Comparison of ENCODE assay signal across 8 cellular contexts in genomic region chr19:55254625-55254977, GRCh38. TPM values are rescaled to one million over a fixed set of nuclear protein-coding genes. Genes with fewer than 3 reads are reported as not detected.
DNase-seq lines count a peak whose midpoint lies in the region; ATAC-seq, FAIRE-seq and TF ChIP-seq lines count a peak whose summit lies in the region.
"Had no signal": no experiment of that assay in that cellular context is flagged by ENCODE, and none has a peak within 500 bp of the region (broad histone marks: within the 10 kb centered on the region; RNA-seq: fewer than 3 reads in every experiment).

No MANE protein-coding gene starts in this region.

- H3K27ac Mint-ChIP-seq in endodermal cell, result peak overlapping the region; percentile 29

- peaks cover 9% of the 10 kb centered on the region for H3K36me3 ChIP-seq in endodermal cell (ENCODE audit: control insufficient read depth, insufficient read depth, low read length)
- no peaks in the 10 kb centered on the region for H3K36me3 ChIP-seq in small intestine (ENCODE audit: control insufficient read depth in 2 of 2, insufficient read depth in 2 of 2, low read length in 2 of 2)

- H3K4me3 Mint-ChIP-seq in endodermal cell, result no peak overlapping the region

- no peak for FAIRE-seq in GM12891 (lab: Jason Lieb, UNC)
- no peak for FAIRE-seq in small intestine (lab: Jason Lieb, UNC)

- no peaks in the 10 kb centered on the region for H3K9me3 Mint-ChIP-seq in endodermal cell

- H3K4me1 ChIP-seq in endodermal cell (ENCODE audit: control insufficient read depth, insufficient read depth, low read length) (peaks cover 11% of the 10 kb centered on the region), small intestine (ENCODE audit: control insufficient read depth in 2 of 2, insufficient read depth in 1 of 2, low read depth in 1 of 2, low read length in 1 of 2) (peaks cover 3 to 12% of the 10 kb centered on the region in 2 donors)

- H3K27ac ChIP-seq in endodermal cell (ENCODE audit: low read depth, low read length) (no peak overlapping the region), small intestine (ENCODE audit: low read depth in 1 of 2, low read length in 1 of 2) (peak overlapping the region; percentile 82 to 89)

- DNase-seq in GM12891 (ENCODE audit: insufficient read length, low spot score) (no peak), RPMI8226 (peak; percentile 20), endodermal cell (no peak), small intestine (no peak)

- TF ChIP-seq CTCF in endodermal cell (conservative IDR thresholded peaks at IDR 0.05), result no peak

- H3K9ac ChIP-seq in endodermal cell (ENCODE audit: extremely low read depth, low read length, poor library complexity, severe bottlenecking), result no peak overlapping the region

- no peaks in the 10 kb centered on the region for H3K27me3 ChIP-seq in endodermal cell (ENCODE audit: control insufficient read depth, insufficient read depth, low read length, poor library complexity, severe bottlenecking)
- no peaks in the 10 kb centered on the region for H3K27me3 ChIP-seq in small intestine (ENCODE audit: control insufficient read depth in 2 of 2, insufficient read depth in 2 of 2, low read length in 2 of 2)

- 0 out of 2 replicates have a peak, but pooled peaks have one; percentile 2 for TF ChIP-seq POLR2A in GM12891 (IDR thresholded peaks at IDR 0.05; ENCODE audit: low read depth, low read length)

- H3K4me1 Mint-ChIP-seq in endodermal cell, result peaks cover 41% of the 10 kb centered on the region

- H3K36me3 Mint-ChIP-seq in endodermal cell (ENCODE audit: low read depth), result peaks cover 3% of the 10 kb centered on the region

- WGBS in endodermal cell (ENCODE audit: insufficient coverage in 1 of 2, insufficient read length in 1 of 2), 2 experiments, result 86 to 95% methylated on average over 5 to 6 of the region's 6 CpGs
- WGBS in small intestine, 3 donors, result 48 to 70% (median 55%) methylated on average over 6 of the region's 6 CpGs

- ATAC-seq in HG03565 (IDR thresholded peaks at IDR 0.05; ENCODE audit: unreplicated experiment) (no peak), HG02970 (IDR thresholded peaks at IDR 0.05; ENCODE audit: low FRiP score, unreplicated experiment) (no peak), GM21529 (IDR thresholded peaks at IDR 0.05; ENCODE audit: unreplicated experiment) (no peak)
- ATAC-seq: right cardiac atrium had no signal

- no peak overlapping the region for H3K4me3 ChIP-seq in endodermal cell (ENCODE audit: low read length)
- H3K4me3 ChIP-seq in small intestine (ENCODE audit: low read depth in 1 of 2, low read length in 2 of 2), result peak overlapping the region in 1 of 2 donors; percentile 45

- no peaks in the 10 kb centered on the region for H3K27me3 Mint-ChIP-seq in endodermal cell (ENCODE audit: insufficient read depth)

- H3K9me3 ChIP-seq in endodermal cell (ENCODE audit: control insufficient read depth, low read length) (no peaks in the 10 kb centered on the region), small intestine (ENCODE audit: control insufficient read depth, low read depth) (no peaks in the 10 kb centered on the region)

TF ChIP-seq in GM12891, 5 proteins besides CTCF, POLR2A, EP300 and RAD21:
- TF ChIP-seq TAF1 (IDR thresholded peaks at IDR 0.05; ENCODE audit: low read depth, low read length), result no peak
- no peak for TF ChIP-seq SPI1 (IDR thresholded peaks at IDR 0.05; ENCODE audit: low read depth, low read length)
- no peak for TF ChIP-seq POLR2AphosphoS5 (IDR thresholded peaks at IDR 0.05; ENCODE audit: low read depth, low read length)
- TF ChIP-seq POU2F2 (IDR thresholded peaks at IDR 0.05; ENCODE audit: low read depth, low read length), result no peak
- no peak for TF ChIP-seq PAX5 (IDR thresholded peaks at IDR 0.05; ENCODE audit: insufficient read depth, low read length, severe bottlenecking)

RNA-seq across cellular contexts. Expression of gene PPP6R1, which starts 4.2 kb away (rescaled TPM):
- polyA plus RNA-seq in GM12891 (2012; ENCODE audit: low read depth, missing spikeins), result 60.0 TPM
- 10 to 100 TPM; 74.8 to 79.9 TPM for total RNA-seq in endodermal cell
- polyA plus RNA-seq in endodermal cell (2013, experiment 1 of 2), result 42.2 TPM
- 39.1 TPM for polyA plus RNA-seq in endodermal cell (2013, experiment 2 of 2)
- polyA plus RNA-seq in small intestine, result 10 to 100 TPM; 43.4 to 51.1 (median 46.7) TPM

RNA-seq across cellular contexts. Expression of gene HSPBP1, which starts 25.3 kb away (rescaled TPM):
- 11.8 TPM for polyA plus RNA-seq in GM12891 (2012; ENCODE audit: low read depth, missing spikeins)
- total RNA-seq in endodermal cell, result 10 to 100 TPM; 43.7 to 48.5 TPM
- polyA plus RNA-seq in endodermal cell (2013, experiment 1 of 2), result 38.6 TPM
- 41.3 TPM for polyA plus RNA-seq in endodermal cell (2013, experiment 2 of 2)
- polyA plus RNA-seq in small intestine, result 10 to 100 TPM; 25.9 to 61.9 (median 34.0) TPM

RNA-seq across cellular contexts. Expression of gene TMEM86B, which starts 26.0 kb away (rescaled TPM):
- polyA plus RNA-seq in GM12891 (2012; ENCODE audit: low read depth, missing spikeins), result 2.9 TPM
- total RNA-seq in endodermal cell, result 1 to 10 TPM; 2.9 to 5.9 TPM
- 4.9 TPM for polyA plus RNA-seq in endodermal cell (2013, experiment 1 of 2)
- 3.5 TPM for polyA plus RNA-seq in endodermal cell (2013, experiment 2 of 2)
- polyA plus RNA-seq in small intestine, result 100 to 1,000 TPM in 1 of 3 donors, 10 to 100 TPM in 2; 22.8 to 255 (median 76.7) TPM

RNA-seq across cellular contexts. Expression of gene BRSK1, which starts 29.2 kb away (rescaled TPM):
- 1.4 TPM for polyA plus RNA-seq in GM12891 (2012; ENCODE audit: low read depth, missing spikeins)
- total RNA-seq in endodermal cell, result 10 to 100 TPM; 75.9 to 91.4 TPM
- 53.5 TPM for polyA plus RNA-seq in endodermal cell (2013, experiment 1 of 2)
- polyA plus RNA-seq in endodermal cell (2013, experiment 2 of 2), result 51.8 TPM
- 1 to 10 TPM in 2 of 3 donors, under 1 TPM in 1; 0.22 to 2.7 (median 2.7) TPM for polyA plus RNA-seq in small intestine

RNA-seq across cellular contexts. Expression of gene PTPRH, which starts 45.3 kb away (rescaled TPM):
- polyA plus RNA-seq in GM12891 (2012; ENCODE audit: low read depth, missing spikeins), result not detected
- total RNA-seq in endodermal cell, result not detected
- polyA plus RNA-seq in endodermal cell (2013, experiment 1 of 2), result 2.1 TPM
- 1.3 TPM for polyA plus RNA-seq in endodermal cell (2013, experiment 2 of 2)
- 100 to 1,000 TPM in 2 of 3 donors, 10 to 100 TPM in 1; 65.7 to 158 (median 114) TPM for polyA plus RNA-seq in small intestine
